17 cellular contexts compared by ENCODE assay signal in the genomic region with DNA sequence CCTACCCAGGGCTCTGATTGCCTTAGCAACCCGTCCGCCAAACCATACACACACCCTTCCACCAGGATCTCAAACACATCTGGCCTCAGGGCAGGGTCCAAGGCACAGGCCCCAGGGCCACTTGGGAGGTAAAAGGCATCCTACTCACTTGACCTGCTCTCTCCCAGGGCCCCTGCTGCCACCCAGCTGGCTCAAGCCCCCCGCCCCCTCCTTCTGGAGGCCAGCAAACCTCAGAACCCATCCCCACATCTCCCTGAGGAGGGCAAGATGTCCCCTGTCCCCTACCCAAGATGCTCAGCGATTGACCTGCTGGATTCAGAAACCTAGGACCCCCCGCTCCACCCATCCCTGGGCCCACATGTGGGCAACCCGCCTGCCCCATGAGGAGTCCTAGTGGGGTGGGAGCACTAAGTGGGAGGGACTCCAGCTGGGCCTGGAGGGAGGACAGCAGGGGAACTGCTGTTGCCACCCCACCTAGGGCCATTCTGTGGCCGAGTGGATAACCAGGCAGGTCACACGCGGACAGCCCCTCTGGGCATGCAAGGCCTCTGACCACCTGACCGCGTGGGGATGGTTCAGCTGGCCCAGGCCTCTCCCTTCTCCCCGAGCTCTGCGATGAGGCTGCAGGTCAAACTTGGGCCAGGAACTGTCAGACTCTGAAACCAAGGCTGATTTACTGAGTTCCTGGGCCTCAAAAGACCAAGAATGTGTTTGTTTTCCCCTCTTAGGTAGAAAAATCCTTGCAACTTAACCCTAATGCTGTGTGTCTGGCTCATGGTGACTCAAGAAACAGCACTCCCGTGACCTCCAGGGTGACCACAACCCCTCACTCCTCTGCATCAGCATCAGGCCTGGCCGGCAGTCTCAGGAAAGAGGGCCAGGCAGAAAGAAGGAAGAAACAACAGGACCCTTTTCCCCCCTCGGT. TPM values are rescaled to one million over a fixed set of nuclear protein-coding genes. Genes with fewer than 3 reads are reported as not detected.
DNase-seq lines count a peak whose midpoint lies in the region; ATAC-seq and TF ChIP-seq lines count a peak whose summit lies in the region.
"Had no signal": no experiment of that assay in that cellular context is flagged by ENCODE, and none has a peak within 500 bp of the region (broad histone marks: within the 10 kb centered on the region; RNA-seq: fewer than 3 reads in every experiment).

No MANE protein-coding gene starts in this region.

- ATAC-seq in activated naive CD4-positive, alpha-beta T cell treated with anti-CD3 and anti-CD28 coated beads, Interleukin-2, amount 50 U/mL, for 72 hours = no peak
- no peak for ATAC-seq in HG03039 (IDR thresholded peaks at IDR 0.05; ENCODE audit: unreplicated experiment)
- ATAC-seq in activated naive CD8-positive, alpha-beta T cell treated with anti-CD3 and anti-CD28 coated beads, Interleukin-2, amount 50 U/mL, for 24 hours = no peak
- ATAC-seq: A549 had no signal

- H3K9me3 ChIP-seq in tibial nerve = no peaks in the 10 kb centered on the region
- H3K9me3 ChIP-seq: A549, esophagus squamous epithelium had no signal

- H3K9me3 Mint-ChIP-seq in activated naive CD4-positive, alpha-beta T cell treated with anti-CD3 and anti-CD28 coated beads, Interleukin-2, amount 10 ng/mL, durations not matched to agents 7 days and 5 days = no peaks in the 10 kb centered on the region
- H3K9me3 Mint-ChIP-seq in activated naive CD4-positive, alpha-beta T cell treated with anti-CD3 and anti-CD28 coated beads, Interleukin-2, amount 50 U/mL, for 72 hours = no peaks in the 10 kb centered on the region
- H3K9me3 Mint-ChIP-seq in activated naive CD8-positive, alpha-beta T cell treated with anti-CD3 and anti-CD28 coated beads, Interleukin-2, amount 50 U/mL, for 24 hours = no peaks in the 10 kb centered on the region
- H3K9me3 Mint-ChIP-seq: activated T-helper 1 cell treated with anti-CD3 and anti-CD28 coated beads, Interleukin-12 subunit alpha, Interleukin-12 subunit beta, Interleukin-2, Interleukin-4 antibody, amounts not matched to agents 30 ng/mL and 10 ng/mL and 1 ng/mL, durations not matched to agents 14 hours and 24 hours and 36 hours had no signal

- peaks cover 0 to 44% (median 0%) of the 10 kb centered on the region in 3 donors for H3K36me3 ChIP-seq in tibial nerve

- TF ChIP-seq POLR2A in tibial nerve (IDR thresholded peaks at IDR 0.05) = no peak

- CTCF ChIA-PET in activated naive CD4-positive, alpha-beta T cell treated with anti-CD3 and anti-CD28 coated beads, Interleukin-2, amount 10 ng/mL, durations not matched to agents 7 days and 5 days (lab: Charles Lee) = no interaction called here

- 67 to 76% methylated on average over 15 to 16 of the region's 16 CpGs for WGBS in tibial nerve, 2 donors

- no peaks in the 10 kb centered on the region for H3K27me3 ChIP-seq in tibial nerve
- H3K27me3 ChIP-seq: esophagus squamous epithelium had no signal

- peak overlapping the region; percentile 29 for H3K27ac Mint-ChIP-seq in activated naive CD4-positive, alpha-beta T cell treated with anti-CD3 and anti-CD28 coated beads, Interleukin-2, amount 10 ng/mL, durations not matched to agents 7 days and 5 days
- no peak overlapping the region for H3K27ac Mint-ChIP-seq in activated naive CD4-positive, alpha-beta T cell treated with anti-CD3 and anti-CD28 coated beads, Interleukin-2, amount 50 U/mL, for 72 hours
- no peak overlapping the region for H3K27ac Mint-ChIP-seq in activated naive CD8-positive, alpha-beta T cell treated with anti-CD3 and anti-CD28 coated beads, Interleukin-2, amount 50 U/mL, for 24 hours
- H3K27ac Mint-ChIP-seq: activated T-helper 1 cell treated with anti-CD3 and anti-CD28 coated beads, Interleukin-12 subunit alpha, Interleukin-12 subunit beta, Interleukin-2, Interleukin-4 antibody, amounts not matched to agents 30 ng/mL and 10 ng/mL and 1 ng/mL, durations not matched to agents 14 hours and 24 hours and 36 hours had no signal

- H3K27me3 Mint-ChIP-seq in activated naive CD4-positive, alpha-beta T cell treated with anti-CD3 and anti-CD28 coated beads, Interleukin-2, amount 10 ng/mL, durations not matched to agents 7 days and 5 days = peaks cover 4% of the 10 kb centered on the region
- H3K27me3 Mint-ChIP-seq in activated naive CD8-positive, alpha-beta T cell treated with anti-CD3 and anti-CD28 coated beads, Interleukin-2, amount 50 U/mL, for 24 hours = no peaks in the 10 kb centered on the region

- H3K4me3 ChIP-seq in WI38 (ENCODE audit: low read depth, low read length) = peak overlapping the region; percentile 32; the same call in 1 of the 2 replicates
- no peak overlapping the region for H3K4me3 ChIP-seq in tibial nerve
- H3K4me3 ChIP-seq: A549 had no signal

- TF ChIP-seq CTCF in WI38 (IDR thresholded peaks at IDR 0.05; ENCODE audit: low read depth, low read length) = no peak
- TF ChIP-seq CTCF in tibial nerve (IDR thresholded peaks at IDR 0.05) = no peak

- H3K4me1 ChIP-seq in tibial nerve = peaks cover 0 to 80% (median 17%) of the 10 kb centered on the region in 4 donors

- no peak for DNase-seq in activated naive CD4-positive, alpha-beta T cell treated with anti-CD3 and anti-CD28 coated beads, Interleukin-2, amount 10 ng/mL, durations not matched to agents 7 days and 5 days
- no peak for DNase-seq in activated naive CD4-positive, alpha-beta T cell treated with anti-CD3 and anti-CD28 coated beads, Interleukin-2, amount 50 U/mL, for 72 hours (ENCODE audit: low spot score in 2 of 2)
- DNase-seq in islet precursor cell = peak; percentile 70
- DNase-seq in tibial nerve (ENCODE audit: low spot score in 2 of 2) = no peak
- no peak for DNase-seq in nucleus accumbens (lab: John Stamatoyannopoulos, UW)
- DNase-seq in activated naive CD8-positive, alpha-beta T cell treated with anti-CD3 and anti-CD28 coated beads, Interleukin-2, amount 50 U/mL, for 24 hours = no peak
- DNase-seq: activated CD4-positive, alpha-beta T cell treated with anti-CD3 and anti-CD28 coated beads for 1 hour; caudate nucleus; EL; esophagus squamous epithelium; NCI-H1417; NCI-H748 treated with DMSO at 0.1 percent for 48 hours; stimulated activated CD4-positive, alpha-beta T cell treated with anti-CD3 and anti-CD28 coated beads, Interleukin-2, amount 100 ng/mL, for 48 hours had no signal

- H3K27ac ChIP-seq in tibial nerve = peak overlapping the region; percentile 3 to 79 (median 40)

- H3K4me3 Mint-ChIP-seq in activated naive CD4-positive, alpha-beta T cell treated with anti-CD3 and anti-CD28 coated beads, Interleukin-2, amount 10 ng/mL, durations not matched to agents 7 days and 5 days = no peak overlapping the region
- H3K4me3 Mint-ChIP-seq in activated naive CD8-positive, alpha-beta T cell treated with anti-CD3 and anti-CD28 coated beads, Interleukin-2, amount 50 U/mL, for 24 hours = no peak overlapping the region
- H3K4me3 Mint-ChIP-seq: activated T-helper 1 cell treated with anti-CD3 and anti-CD28 coated beads, Interleukin-12 subunit alpha, Interleukin-12 subunit beta, Interleukin-2, Interleukin-4 antibody, amounts not matched to agents 30 ng/mL and 10 ng/mL and 1 ng/mL, durations not matched to agents 14 hours and 24 hours and 36 hours had no signal

- H3K4me1 Mint-ChIP-seq in activated naive CD4-positive, alpha-beta T cell treated with anti-CD3 and anti-CD28 coated beads, Interleukin-2, amount 10 ng/mL, durations not matched to agents 7 days and 5 days = peaks cover 55% of the 10 kb centered on the region
- H3K4me1 Mint-ChIP-seq in activated naive CD8-positive, alpha-beta T cell treated with anti-CD3 and anti-CD28 coated beads, Interleukin-2, amount 50 U/mL, for 24 hours = peaks cover 32% of the 10 kb centered on the region

- TF ChIP-seq EP300 in tibial nerve (IDR thresholded peaks at IDR 0.05) = no peak

- H3K36me3 Mint-ChIP-seq in activated naive CD4-positive, alpha-beta T cell treated with anti-CD3 and anti-CD28 coated beads, Interleukin-2, amount 10 ng/mL, durations not matched to agents 7 days and 5 days = peaks cover 32% of the 10 kb centered on the region
- no peaks in the 10 kb centered on the region for H3K36me3 Mint-ChIP-seq in activated naive CD4-positive, alpha-beta T cell treated with anti-CD3 and anti-CD28 coated beads, Interleukin-2, amount 50 U/mL, for 72 hours
- H3K36me3 Mint-ChIP-seq in activated naive CD8-positive, alpha-beta T cell treated with anti-CD3 and anti-CD28 coated beads, Interleukin-2, amount 50 U/mL, for 24 hours (ENCODE audit: low read depth) = no peaks in the 10 kb centered on the region

RNA-seq across cellular contexts. Expression of a gene that starts 4.2 kb away (rescaled TPM):
- total RNA-seq in activated naive CD4-positive, alpha-beta T cell treated with anti-CD3 and anti-CD28 coated beads, Interleukin-2, amount 50 U/mL, for 72 hours = 10 to 100 TPM; 27.6 to 91.9 TPM
- total RNA-seq in tibial nerve = 100 to 1,000 TPM; 349 to 553 (median 488) TPM

RNA-seq across cellular contexts. Expression of a gene that starts 13.6 kb away (rescaled TPM):
- 10 to 100 TPM; 25.6 to 80.8 TPM for total RNA-seq in activated naive CD4-positive, alpha-beta T cell treated with anti-CD3 and anti-CD28 coated beads, Interleukin-2, amount 50 U/mL, for 72 hours
- total RNA-seq in tibial nerve = 10 to 100 TPM in 3 of 4 donors, 1 to 10 TPM in 1; 4.4 to 27.3 (median 16.2) TPM
